In the genomic region with DNA sequence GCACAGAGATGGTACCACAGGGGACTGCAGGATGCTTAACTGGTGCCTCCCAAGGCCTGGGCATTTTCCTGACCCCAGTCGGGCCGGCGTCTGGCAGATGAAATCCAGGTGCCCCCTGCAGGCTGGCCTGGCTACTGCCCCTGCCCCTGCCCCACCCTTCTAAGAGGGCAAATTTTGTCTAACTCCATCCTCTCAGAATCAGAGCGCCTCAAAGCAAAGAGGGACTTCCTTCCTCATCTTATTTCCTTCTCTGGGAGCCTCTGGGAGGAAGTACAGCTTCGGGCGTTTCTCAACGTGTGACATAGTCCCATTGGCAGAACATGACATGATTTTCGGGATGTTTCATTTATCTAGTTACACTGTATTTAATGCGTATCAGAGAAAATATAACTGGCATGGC, we compare ENCODE assay signal across 8 cellular contexts. TPM values are rescaled to one million over a fixed set of nuclear protein-coding genes. Genes with fewer than 3 reads are reported as not detected.
A peak's percentile ranks its signal among the peaks of the same experiment; 100 is the strongest.
DNase-seq lines count a peak whose midpoint lies in the region; ATAC-seq and TF ChIP-seq lines count a peak whose summit lies in the region.

No MANE protein-coding gene starts in this region.

- DNase-seq in AG04450 (ENCODE audit: low read depth, low spot score): no peak
- DNase-seq in HEK293T (ENCODE audit: extremely low spot score): peak; percentile 48
- peak; percentile 11 for DNase-seq in effector CD8-positive, alpha-beta T cell (lab: John Stamatoyannopoulos, UW)
- no peak for DNase-seq in inferior parietal cortex (ENCODE audit: extremely low spot score)

- no peaks in the 10 kb centered on the region for H3K36me3 Mint-ChIP-seq in nephron (ENCODE audit: low read depth)

- peak overlapping the region in 1 of 3 experiments; percentile 78 for H3K27ac Mint-ChIP-seq in nephron

- ATAC-seq in GM21737 (IDR thresholded peaks at IDR 0.05; ENCODE audit: unreplicated experiment) (no peak), GM21529 (IDR thresholded peaks at IDR 0.05; ENCODE audit: unreplicated experiment) (no peak)

- H3K27me3 Mint-ChIP-seq in nephron (ENCODE audit: low read depth): no peaks in the 10 kb centered on the region

- H3K4me3 Mint-ChIP-seq in nephron: peak overlapping the region; percentile 19 to 99 (median 55)

- H3K4me3 ChIP-seq in AG04450 (ENCODE audit: low read depth, low read length) (no peak overlapping the region), WI38 (ENCODE audit: low read depth, low read length) (no peak overlapping the region)

- POLR2A ChIA-PET in AG04450 (lab: Yijun Ruan, JAX) (no interaction called here), HEK293T (lab: Yijun Ruan, JAX) (no interaction called here)

- H3K4me1 Mint-ChIP-seq in nephron: peaks cover 57% of the 10 kb centered on the region

- H3K27ac ChIP-seq in AG04450 (ENCODE audit: low read depth, low read length): no peak overlapping the region

- H3K9me3 Mint-ChIP-seq in nephron: no peaks in the 10 kb centered on the region

- H3K9me3 ChIP-seq in AG04450 (ENCODE audit: control insufficient read depth, insufficient read depth, low read length): no peaks in the 10 kb centered on the region; the same call in 1 of the 2 replicates

- CTCF ChIA-PET in AG04450 (lab: Charles Lee): interaction anchor here (0.6 to 3.0 kb wide), 8 partner anchors 11 to 279 kb away, joined by 3 to 18 read pairs (median 4); a partner anchor contains a TSS
- CTCF ChIA-PET in HEK293T (lab: Yijun Ruan, JAX): interaction anchor here (0.7 to 0.8 kb wide), 2 partner anchors 19 to 163 kb away, joined by 3 read pairs; a partner anchor contains a TSS

- TF ChIP-seq CTCF in AG04450 (IDR thresholded peaks at IDR 0.05; ENCODE audit: low read depth, low read length) (peak; percentile 49), WI38 (IDR thresholded peaks at IDR 0.05; ENCODE audit: low read depth, low read length) (peak; percentile 38; the same call in 1 of the 2 replicates), nephron (IDR thresholded peaks at IDR 0.05; ENCODE audit: unreplicated experiment in 3 of 3) (peak in 1 of 3 experiments; percentile 33)

- no peaks in the 10 kb centered on the region for H3K27me3 ChIP-seq in AG04450 (ENCODE audit: control insufficient read depth, insufficient read depth, low read length)

TF ChIP-seq in HEK293T, 16 proteins besides CTCF, POLR2A, EP300 and RAD21:
- TF ChIP-seq ZNF384 (IDR thresholded peaks at IDR 0.05) (no peak), ARNT (IDR thresholded peaks at IDR 0.05) (no peak), NFRKB (IDR thresholded peaks at IDR 0.05) (no peak), CTBP1 (IDR thresholded peaks at IDR 0.05; ENCODE audit: borderline replicate concordance) (no peak), FOXM1 (IDR thresholded peaks at IDR 0.05; ENCODE audit: borderline replicate concordance) (no peak), HDGF (IDR thresholded peaks at IDR 0.05; ENCODE audit: borderline replicate concordance) (no peak), TARDBP (IDR thresholded peaks at IDR 0.05) (no peak), FOXA1 (IDR thresholded peaks at IDR 0.05) (no peak), BHLHE40 (IDR thresholded peaks at IDR 0.05; ENCODE audit: borderline replicate concordance) (no peak)
- TF ChIP-seq, protein P1, sequence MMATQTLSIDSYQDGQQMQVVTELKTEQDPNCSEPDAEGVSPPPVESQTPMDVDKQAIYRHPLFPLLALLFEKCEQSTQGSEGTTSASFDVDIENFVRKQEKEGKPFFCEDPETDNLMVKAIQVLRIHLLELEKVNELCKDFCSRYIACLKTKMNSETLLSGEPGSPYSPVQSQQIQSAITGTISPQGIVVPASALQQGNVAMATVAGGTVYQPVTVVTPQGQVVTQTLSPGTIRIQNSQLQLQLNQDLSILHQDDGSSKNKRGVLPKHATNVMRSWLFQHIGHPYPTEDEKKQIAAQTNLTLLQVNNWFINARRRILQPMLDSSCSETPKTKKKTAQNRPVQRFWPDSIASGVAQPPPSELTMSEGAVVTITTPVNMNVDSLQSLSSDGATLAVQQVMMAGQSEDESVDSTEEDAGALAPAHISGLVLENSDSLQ (IDR thresholded peaks at IDR 0.05): no peak

RNA-seq across cellular contexts. Expression of a gene that starts 2.7 kb away (rescaled TPM):
- 17.9 and 25.1 TPM in 2 replicates for polyA plus RNA-seq in AG04450 (2011; rRNA removed)
- 21.6 and 26.0 TPM in 2 replicates for polyA minus RNA-seq in AG04450 (2011; rRNA and poly(A)+ RNA removed)

RNA-seq across cellular contexts. Expression of a gene that starts 21.5 kb away (rescaled TPM):
- polyA plus RNA-seq in AG04450 (2011; rRNA removed): 2.8 and 2.9 TPM in 2 replicates
- 2.9 and 3.7 TPM in 2 replicates for polyA minus RNA-seq in AG04450 (2011; rRNA and poly(A)+ RNA removed)

RNA-seq across cellular contexts. Expression of a gene that starts 24.3 kb away (rescaled TPM):
- 5.1 and 6.5 TPM in 2 replicates for polyA plus RNA-seq in AG04450 (2011; rRNA removed)
- polyA minus RNA-seq in AG04450 (2011; rRNA and poly(A)+ RNA removed): 5.6 and 6.4 TPM in 2 replicates

RNA-seq across cellular contexts. Expression of a gene that starts 29.3 kb away (rescaled TPM):
- polyA plus RNA-seq in AG04450 (2011; rRNA removed): not detected in 2 replicates
- polyA minus RNA-seq in AG04450 (2011; rRNA and poly(A)+ RNA removed): not detected in 2 replicates

RNA-seq across cellular contexts. Expression of a gene that starts 42.3 kb away (rescaled TPM):
- 0.27 and 0.56 TPM in 2 replicates for polyA plus RNA-seq in AG04450 (2011; rRNA removed)
- not detected in 2 replicates for polyA minus RNA-seq in AG04450 (2011; rRNA and poly(A)+ RNA removed)

Comparison
In these comparisons a context has a peak if more than half of its experiments do, and no peak if none do; other contexts are left out.
1. DNase-seq: peak in HEK293T (single experiment) and effector CD8-positive, alpha-beta T cell (single experiment); none in AG04450 (single experiment) and inferior parietal cortex (single experiment).